In genomic region chrX:24005028-24005427, GRCh38 we compare ENCODE assay signal across 21 cellular contexts. TPM values are rescaled to one million over a fixed set of nuclear protein-coding genes. Genes with fewer than 3 reads are reported as not detected.
DNase-seq lines count a peak whose midpoint lies in the region; ATAC-seq, FAIRE-seq and TF ChIP-seq lines count a peak whose summit lies in the region.
"Had no signal": no experiment of that assay in that cellular context is flagged by ENCODE, and none has a peak within 500 bp of the region (broad histone marks: within the 10 kb centered on the region; RNA-seq: fewer than 3 reads in every experiment).

No MANE protein-coding gene starts in this region.

- in situ Hi-C loops in GM12878 (cut with MboI) = no loop called here

- peak; percentile 57 for FAIRE-seq in GM12878 (lab: Jason Lieb, UNC)
- FAIRE-seq: bronchial epithelial cell, H1 had no signal

- no peak for TF ChIP-seq RAD21 in GM12878 (IDR thresholded peaks at IDR 0.05; ENCODE audit: insufficient read depth, low read depth, low read length)

- no peaks in the 10 kb centered on the region for H4K20me1 ChIP-seq in GM12878 (ENCODE audit: control insufficient read depth, insufficient read depth)

- no peak for TF ChIP-seq POLR2A in GM12878 (IDR thresholded peaks at IDR 0.05; ENCODE audit: low read depth, low read length)

- peaks cover 4% of the 10 kb centered on the region for H3K79me2 ChIP-seq in GM12878 (ENCODE audit: control insufficient read depth, insufficient read depth, low read length)

- peak overlapping the region; percentile 18; the same call in 1 of the 2 replicates for H3K27ac ChIP-seq in GM12878 (ENCODE audit: control insufficient read depth, insufficient read depth)
- H3K27ac ChIP-seq: BLaER1 had no signal

- SMC1A ChIA-PET in GM12878 (lab: Charles Lee; ENCODE audit: uncharacterized antibody, unreplicated experiment) = interaction anchor here (0.8 to 1.3 kb wide), 2 partner anchors 9 to 10 kb away, joined by 3 to 10 read pairs; no protein-coding TSS in a partner anchor

- H3K4me2 ChIP-seq in GM12878 (ENCODE audit: control insufficient read depth, insufficient read depth) = no peak overlapping the region
- H3K4me2 ChIP-seq: BLaER1 had no signal

- TF ChIP-seq EP300 in GM12878 (IDR thresholded peaks at IDR 0.05; ENCODE audit: borderline replicate concordance in 1 of 2, control insufficient read depth in 1 of 2, low read depth in 2 of 2, low read length in 2 of 2) = peak in 1 of 2 experiments; percentile 11; a peak in 1 of 4 replicates

- no peak for TF ChIP-seq CTCF in GM12878 (IDR thresholded peaks at IDR 0.05 in 2 of 3, conservative IDR thresholded peaks at IDR 0.05 in 1 of 3; ENCODE audit: control insufficient read depth in 2 of 3, extremely low read depth in 1 of 3, insufficient read depth in 1 of 3, low read depth in 3 of 3, low read length in 3 of 3)

- CTCF ChIA-PET in GM12878 (lab: Yijun Ruan, JAX) = interaction anchor here (1.3 kb wide), 1 partner anchor 49 kb away, joined by 5 read pairs; the partner anchor contains the start of gene EIF2S3

- no peaks in the 10 kb centered on the region for H3K4me1 ChIP-seq in GM12878 (ENCODE audit: control insufficient read depth, insufficient read depth, low read length)
- H3K4me1 ChIP-seq: BLaER1 had no signal

- H2AFZ ChIP-seq in GM12878 (ENCODE audit: control insufficient read depth, low read depth, low read length) = no peak overlapping the region

- peaks cover 0 to 1% of the 10 kb centered on the region in 2 experiments; a peak in 1 of 4 replicates for H3K36me3 ChIP-seq in GM12878 (ENCODE audit: control insufficient read depth in 2 of 2, insufficient read depth in 2 of 2, low read length in 1 of 2)

- RAD21 ChIA-PET in GM12878 (lab: Charles Lee; ENCODE audit: unreplicated experiment) = interaction anchor here (1.4 to 2.3 kb wide), 2 partner anchors 15 to 49 kb away, joined by 5 to 8 read pairs; partner anchors contain the start of gene EIF2S3

- H3K9ac ChIP-seq in GM12878 (ENCODE audit: control insufficient read depth, insufficient read depth, low read length) = no peak overlapping the region
- H3K9ac ChIP-seq: BLaER1 had no signal

- intact Hi-C loops in GM12878 (cut with micrococcal nuclease; ENCODE audit: unreplicated experiment) = no loop called here

- H3K9me3 ChIP-seq in GM12878 (replicated peaks; ENCODE audit: control insufficient read depth, insufficient read depth, low read length) = no peaks in the 10 kb centered on the region
- H3K9me3 ChIP-seq: BLaER1 had no signal

- WGBS in GM12878 (ENCODE audit: insufficient coverage, insufficient replicate concordance, low lambda C conversion rate, missing lambda C conversion rate) = 0% methylated on average over 1 of the region's 1 CpG

- ATAC-seq in GM18870 (IDR thresholded peaks at IDR 0.05; ENCODE audit: unreplicated experiment) (peak; percentile 62), GM21447 (IDR thresholded peaks at IDR 0.05; ENCODE audit: unreplicated experiment) (peak; percentile 67), HG03196 (IDR thresholded peaks at IDR 0.05; ENCODE audit: unreplicated experiment) (peak; percentile 52), GM12878 (peak; percentile 61)
- ATAC-seq: activated T-cell treated with anti-CD3 and anti-CD28 coated beads, Interleukin-2, amount 50 U/mL, for 4 hours; PC-3 had no signal

- POLR2A ChIA-PET in GM12878 (lab: Charles Lee) = no interaction called here

- no peaks in the 10 kb centered on the region for H3K27me3 ChIP-seq in GM12878 (replicated peaks in 1 of 2; ENCODE audit: control insufficient read depth in 2 of 2, insufficient read depth in 2 of 2, low read length in 1 of 2)
- H3K27me3 ChIP-seq: BLaER1 had no signal

- no peak overlapping the region for H3K4me3 ChIP-seq in GM12878
- H3K4me3 ChIP-seq: BLaER1 had no signal

- BruUV-seq in GM12878 (replicated peaks; lab: Mats Ljungman, UMichigan) = no TSS peak

- no peak for DNase-seq in GM12878 (ENCODE audit: low read depth, low spot score)
- DNase-seq in D341Med (ENCODE audit: low spot score) = no peak
- no peak for DNase-seq in NK-92 treated with Interleukin-12 subunit alpha and Interleukin-12 subunit beta, amount 100 ng/mL, for 24 hours (lab: John Stamatoyannopoulos, UW)
- DNase-seq in NCI-H1105 (lab: John Stamatoyannopoulos, UW) = no peak
- DNase-seq: activated CD4-positive, alpha-beta T cell treated with anti-CD3 and anti-CD28 coated beads for 48 hours; activated T-cell treated with anti-CD3 and anti-CD28 coated beads, Interleukin-2, amount 50 U/mL, for 4 hours; dermis blood vessel endothelial cell; DMS153; foreskin melanocyte; NCI-H2081; NCI-H526; PC-3; stimulated activated CD4-positive, alpha-beta T cell treated with anti-CD3 and anti-CD28 coated beads, Interleukin-12 subunit alpha, Interleukin-12 subunit beta, amount 100 ng/mL, for 4 hours; stimulated activated naive CD4-positive, alpha-beta T cell; trophoblast cell had no signal

TF ChIP-seq in GM12878, 131 proteins besides CTCF, POLR2A, EP300 and RAD21:
- TF ChIP-seq GABPA (IDR thresholded peaks at IDR 0.05; ENCODE audit: low read depth) (no peak), YBX1 (IDR thresholded peaks at IDR 0.05) (no peak), ZNF687 (IDR thresholded peaks at IDR 0.05) (0 out of 2 replicates have a peak, but pooled peaks have one; percentile 35), NR2F1 (conservative IDR thresholded peaks at IDR 0.05) (peak; percentile 83), NR2C1 (IDR thresholded peaks at IDR 0.05) (0 out of 2 replicates have a peak, but pooled peaks have one; percentile 15), MTA2 (IDR thresholded peaks at IDR 0.05; ENCODE audit: low read depth) (peak; percentile 43; the same call in 1 of the 2 replicates), BHLHE40 (IDR thresholded peaks at IDR 0.05; ENCODE audit: borderline replicate concordance in 1 of 2, low read depth in 2 of 2, low read length in 1 of 2) (0 out of 4 replicates have a peak, but pooled peaks of 1 of the 2 experiments have one; percentile 9)
TF ChIP-seq in GM12878: peak in this region for 5.

RNA-seq across cellular contexts. Expression of gene KLHL15, which starts 22.0 kb away (rescaled TPM):
- 11.1 and 12.2 TPM in 2 replicates for total RNA-seq in GM12878 (2013; cell fraction: nucleolus; rRNA removed)
- total RNA-seq in GM12878 (2014; rRNA removed) (4.8 and 5.3 TPM in 2 replicates), GM12878 (2014; rRNA removed; fragmentation: Illumina TruSeq; extraction: Trizol) (5.2 and 5.5 TPM in 2 replicates), GM12878 (2021) (4.5 and 4.8 TPM in 2 replicates)
- polyA plus RNA-seq in GM12878 (2011; ENCODE audit: low read depth) = 3.3 TPM
- polyA plus RNA-seq in GM12878 (2011; rRNA removed) (7.0 and 10.4 TPM in 2 replicates), GM12878 (2014; fragmentation: Illumina TruSeq; extraction: Trizol) (3.4 and 4.5 TPM in 2 replicates), GM12878 (2014; fragmentation: Nextera tagmentation; extraction: Ambion mirVana) (1 to 10 TPM; 1.4 to 1.6 TPM), GM12878 (2014; rRNA removed) (2.3 and 3.0 TPM in 2 replicates), GM12878 (2016; fragmentation: Nextera tagmentation; extraction: Ambion mirVana) (1 to 10 TPM; 3.4 to 4.0 TPM)
- polyA plus RNA-seq in GM12878 (2011; cell fraction: cytosol; rRNA removed) = 2.2 and 3.5 TPM in 2 replicates
- polyA plus RNA-seq in GM12878 (2011; cell fraction: nucleus; rRNA removed) = 3.5 and 3.8 TPM in 2 replicates
- polyA plus RNA-seq in GM12878 (2012) = 4.4 and 4.9 TPM in 2 replicates
- polyA minus RNA-seq in GM12878 (2011; rRNA and poly(A)+ RNA removed) = 8.4 and 11.1 TPM in 2 replicates
- 3.1 and 3.8 TPM in 2 replicates for polyA minus RNA-seq in GM12878 (2011; cell fraction: cytosol; rRNA and poly(A)+ RNA removed)
- 3.3 and 4.5 TPM in 2 replicates for polyA minus RNA-seq in GM12878 (2011; cell fraction: nucleus; rRNA and poly(A)+ RNA removed)

RNA-seq across cellular contexts. Expression of gene EIF2S3, which starts 49.7 kb away (rescaled TPM):
- total RNA-seq in GM12878 (2013; cell fraction: nucleolus; rRNA removed) = 302 and 311 TPM in 2 replicates
- total RNA-seq in GM12878 (2014; rRNA removed) = 300 and 329 TPM in 2 replicates
- 371 and 385 TPM in 2 replicates for total RNA-seq in GM12878 (2014; rRNA removed; fragmentation: Illumina TruSeq; extraction: Trizol)
- total RNA-seq in GM12878 (2021) = 278 and 291 TPM in 2 replicates
- polyA plus RNA-seq in GM12878 (2011; ENCODE audit: low read depth) = 287 TPM
- polyA plus RNA-seq in GM12878 (2011; rRNA removed) = 185 and 210 TPM in 2 replicates
- 113 and 152 TPM in 2 replicates for polyA plus RNA-seq in GM12878 (2011; cell fraction: cytosol; rRNA removed)
- 107 and 122 TPM in 2 replicates for polyA plus RNA-seq in GM12878 (2011; cell fraction: nucleus; rRNA removed)
- polyA plus RNA-seq in GM12878 (2012) = 188 and 200 TPM in 2 replicates
- 274 and 333 TPM in 2 replicates for polyA plus RNA-seq in GM12878 (2014; fragmentation: Illumina TruSeq; extraction: Trizol)
- polyA plus RNA-seq in GM12878 (2014; fragmentation: Nextera tagmentation; extraction: Ambion mirVana) = 100 to 1,000 TPM; 120 to 135 TPM
- polyA plus RNA-seq in GM12878 (2014; rRNA removed) = 195 and 216 TPM in 2 replicates
- polyA plus RNA-seq in GM12878 (2016; fragmentation: Nextera tagmentation; extraction: Ambion mirVana) = 100 to 1,000 TPM; 115 to 125 TPM
- polyA minus RNA-seq in GM12878 (2011; rRNA and poly(A)+ RNA removed) = 196 and 252 TPM in 2 replicates
- 179 and 186 TPM in 2 replicates for polyA minus RNA-seq in GM12878 (2011; cell fraction: cytosol; rRNA and poly(A)+ RNA removed)
- 51.3 and 63.3 TPM in 2 replicates for polyA minus RNA-seq in GM12878 (2011; cell fraction: nucleus; rRNA and poly(A)+ RNA removed)
